9 cellular contexts compared by ENCODE assay signal in the genomic region with DNA sequence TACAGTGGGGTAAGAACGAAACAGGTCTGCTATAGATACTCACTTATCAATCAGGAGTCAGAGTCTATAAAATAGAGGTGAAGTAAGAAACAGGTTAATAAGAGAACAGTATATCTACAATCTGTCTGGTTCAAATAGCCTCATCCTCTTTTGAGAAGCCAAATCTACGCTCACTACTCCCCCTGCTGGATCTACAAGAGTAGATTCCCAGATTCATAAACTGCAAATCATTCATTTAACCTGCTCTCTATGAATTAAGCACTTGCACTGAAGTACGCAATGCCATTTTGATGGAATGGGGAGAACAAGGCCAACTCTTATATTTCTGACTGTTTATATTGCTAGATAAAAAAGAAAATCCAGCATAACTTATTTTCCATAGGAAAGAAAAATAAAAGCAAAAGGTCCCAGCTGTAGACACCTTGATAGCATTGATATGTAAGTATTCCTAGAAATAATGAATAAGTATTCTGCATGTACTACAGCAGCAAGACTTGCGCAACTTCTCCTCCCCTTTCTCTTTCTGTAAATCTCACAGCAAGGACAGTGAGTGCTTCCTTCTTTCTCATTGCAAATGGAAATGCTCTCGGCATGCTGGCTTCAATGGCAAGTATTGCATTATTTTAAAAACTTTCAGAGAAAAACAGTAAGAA.
DNase-seq lines count a peak whose midpoint lies in the region; ATAC-seq, FAIRE-seq and TF ChIP-seq lines count a peak whose summit lies in the region.
"Had no signal": no experiment of that assay in that cellular context is flagged by ENCODE, and none has a peak within 500 bp of the region (broad histone marks: within the 10 kb centered on the region; RNA-seq: fewer than 3 reads in every experiment).

No MANE protein-coding gene starts in this region.

- DNase-seq in ELR (ENCODE audit: low read depth) (peak; percentile 64), NCI-H460 (ENCODE audit: extremely low read depth, low read depth) (peak; percentile 52), HepG2 (ENCODE audit: low spot score) (peak; percentile 64), sigmoid colon (no peak)
- DNase-seq: activated naive CD8-positive, alpha-beta T cell treated with anti-CD3 and anti-CD28 coated beads, Interleukin-2, amount 10 ng/mL, durations not matched to agents 7 days and 5 days had no signal

- no peak overlapping the region for H2AFZ ChIP-seq in HepG2 (ENCODE audit: low read length)

- no peak overlapping the region for H3K27ac Mint-ChIP-seq in brain
- no peak overlapping the region for H3K27ac Mint-ChIP-seq in stimulated activated memory B cell treated with anti-CD40 and anti-IgM and Interleukin-4, amounts not matched to agents 10 μg/mL and 1 μg/mL and 100 μg/mL, for 72 hours
- H3K27ac Mint-ChIP-seq: activated naive CD8-positive, alpha-beta T cell treated with anti-CD3 and anti-CD28 coated beads, Interleukin-2, amount 10 ng/mL, durations not matched to agents 7 days and 5 days had no signal

- POLR2A ChIA-PET in HepG2 (lab: Yijun Ruan, JAX) = no interaction called here

- H3K9me3 Mint-ChIP-seq in brain = no peaks in the 10 kb centered on the region
- no peaks in the 10 kb centered on the region for H3K9me3 Mint-ChIP-seq in stimulated activated memory B cell treated with anti-CD40 and anti-IgM and Interleukin-4, amounts not matched to agents 10 μg/mL and 1 μg/mL and 100 μg/mL, for 72 hours
- H3K9me3 Mint-ChIP-seq: activated naive CD8-positive, alpha-beta T cell treated with anti-CD3 and anti-CD28 coated beads, Interleukin-2, amount 10 ng/mL, durations not matched to agents 7 days and 5 days had no signal

- TF ChIP-seq EP300 in HepG2 (IDR thresholded peaks at IDR 0.05; ENCODE audit: low read depth in 2 of 2, low read length in 2 of 2) (no peak), HepG2 (CRISPR knock-in tag; IDR thresholded peaks at IDR 0.05; ENCODE audit: borderline replicate concordance) (no peak), sigmoid colon (IDR thresholded peaks at IDR 0.05) (no peak)

- no peak overlapping the region for H3K4me3 Mint-ChIP-seq in brain
- H3K4me3 Mint-ChIP-seq in stimulated activated memory B cell treated with anti-CD40 and anti-IgM and Interleukin-4, amounts not matched to agents 10 μg/mL and 1 μg/mL and 100 μg/mL, for 72 hours = no peak overlapping the region
- H3K4me3 Mint-ChIP-seq: activated naive CD8-positive, alpha-beta T cell treated with anti-CD3 and anti-CD28 coated beads, Interleukin-2, amount 10 ng/mL, durations not matched to agents 7 days and 5 days had no signal

- intact Hi-C loops in HepG2 (cut with micrococcal nuclease; ENCODE audit: unreplicated experiment) (loop anchor here (1.0 to 2.0 kb wide), 3 partner anchors 29 to 190 kb away; no protein-coding TSS in a partner anchor), sigmoid colon (cut with DNase I) (no loop called here)

- peaks cover 14% of the 10 kb centered on the region for H3K27me3 Mint-ChIP-seq in brain
- no peaks in the 10 kb centered on the region for H3K27me3 Mint-ChIP-seq in stimulated activated memory B cell treated with anti-CD40 and anti-IgM and Interleukin-4, amounts not matched to agents 10 μg/mL and 1 μg/mL and 100 μg/mL, for 72 hours

- in situ Hi-C loops in HepG2 (cut with HindIII; ENCODE audit: extremely low pct_ligation_motif_present, low pct_unique_long_range_greater_than_20kb) = loop anchor here (5.0 to 25.0 kb wide), 2 partner anchors 92 to 643 kb away; partner anchors contain the start of genes GOPC and RFX6

- H3K36me3 Mint-ChIP-seq in brain = no peaks in the 10 kb centered on the region
- H3K36me3 Mint-ChIP-seq in stimulated activated memory B cell treated with anti-CD40 and anti-IgM and Interleukin-4, amounts not matched to agents 10 μg/mL and 1 μg/mL and 100 μg/mL, for 72 hours = no peaks in the 10 kb centered on the region
- H3K36me3 Mint-ChIP-seq: activated naive CD8-positive, alpha-beta T cell treated with anti-CD3 and anti-CD28 coated beads, Interleukin-2, amount 10 ng/mL, durations not matched to agents 7 days and 5 days had no signal

- CTCF ChIA-PET in HepG2 (lab: Yijun Ruan, JAX; ENCODE audit: low intra/inter-chr PET ratio, low total read pairs) = interaction anchor here (1.1 to 2.0 kb wide), 3 partner anchors 88 to 190 kb away, joined by 3 to 19 read pairs (median 8); no protein-coding TSS in a partner anchor

- H3K27me3 ChIP-seq in HepG2 (ENCODE audit: control insufficient read depth in 1 of 2, insufficient read depth in 2 of 2, low read length in 2 of 2) (no peaks in the 10 kb centered on the region), sigmoid colon (no peaks in the 10 kb centered on the region)

- peak; percentile 88 for ATAC-seq in GM19395 (IDR thresholded peaks at IDR 0.05; ENCODE audit: unreplicated experiment)
- ATAC-seq in HG03378 (IDR thresholded peaks at IDR 0.05; ENCODE audit: unreplicated experiment) = peak; percentile 79
- peak; percentile 89 for ATAC-seq in HepG2
- no peak for ATAC-seq in stimulated activated memory B cell treated with anti-CD40 and anti-IgM and Interleukin-4, amounts not matched to agents 10 μg/mL and 1 μg/mL and 100 μg/mL, for 72 hours

- TF ChIP-seq RAD21 in HepG2 (CRISPR knock-in tag; IDR thresholded peaks at IDR 0.05) = peak; percentile 61

- no peaks in the 10 kb centered on the region for H4K20me1 ChIP-seq in HepG2 (ENCODE audit: insufficient read depth, low read length)

- H3K4me1 Mint-ChIP-seq in brain = no peaks in the 10 kb centered on the region
- H3K4me1 Mint-ChIP-seq in stimulated activated memory B cell treated with anti-CD40 and anti-IgM and Interleukin-4, amounts not matched to agents 10 μg/mL and 1 μg/mL and 100 μg/mL, for 72 hours = no peaks in the 10 kb centered on the region
- H3K4me1 Mint-ChIP-seq: activated naive CD8-positive, alpha-beta T cell treated with anti-CD3 and anti-CD28 coated beads, Interleukin-2, amount 10 ng/mL, durations not matched to agents 7 days and 5 days had no signal

- H3K27ac ChIP-seq in HepG2 (ENCODE audit: extremely low read length, insufficient read depth, low read length) = no peak overlapping the region
- H3K27ac ChIP-seq in sigmoid colon = no peak overlapping the region

- no peak overlapping the region for H3K9ac ChIP-seq in HepG2 (ENCODE audit: insufficient read depth, low read depth, low read length)

- no peak overlapping the region for H3K4me2 ChIP-seq in HepG2 (ENCODE audit: low read depth, low read length)

- peak; percentile 76 to 85 for TF ChIP-seq CTCF in brain (conservative IDR thresholded peaks at IDR 0.05)
- peak; percentile 84 for TF ChIP-seq CTCF in HepG2 (CRISPR knock-in tag; IDR thresholded peaks at IDR 0.05)
- TF ChIP-seq CTCF in sigmoid colon (IDR thresholded peaks at IDR 0.05) = peak in 2 of 4 experiments; percentile 19 to 50

- H3K79me2 ChIP-seq in HepG2 (ENCODE audit: insufficient read depth, low read length) = no peaks in the 10 kb centered on the region

- TF ChIP-seq POLR2A in HepG2 (IDR thresholded peaks at IDR 0.05; ENCODE audit: insufficient read depth in 1 of 2, low read depth in 2 of 2, low read length in 2 of 2) = no peak
- TF ChIP-seq POLR2A in sigmoid colon (IDR thresholded peaks at IDR 0.05) = no peak

- H3K36me3 ChIP-seq in HepG2 (replicated peaks in 1 of 2; ENCODE audit: control insufficient read depth in 1 of 2, insufficient read depth in 2 of 2, low read length in 2 of 2) = no peaks in the 10 kb centered on the region
- H3K36me3 ChIP-seq in sigmoid colon = no peaks in the 10 kb centered on the region

- no peaks in the 10 kb centered on the region for H3K9me3 ChIP-seq in HepG2 (ENCODE audit: low read length)
- H3K9me3 ChIP-seq in sigmoid colon = no peaks in the 10 kb centered on the region

- no TSS peak for BruUV-seq in HepG2 (replicated peaks; lab: Mats Ljungman, UMichigan)

- H3K4me3 ChIP-seq in HepG2 (replicated peaks in 1 of 3; ENCODE audit: insufficient read depth in 1 of 3, low read depth in 2 of 3, low read length in 3 of 3) (no peak overlapping the region), sigmoid colon (no peak overlapping the region)

- FAIRE-seq in HepG2 (lab: Jason Lieb, UNC) = no peak

- H3K4me1 ChIP-seq in HepG2 (ENCODE audit: insufficient read depth, low read length) (no peaks in the 10 kb centered on the region), sigmoid colon (no peaks in the 10 kb centered on the region)

- 25% methylated on average over 5 of the region's 5 CpGs for WGBS in HepG2 (ENCODE audit: low lambda C conversion rate)
- 25 to 32% methylated on average over 5 of the region's 5 CpGs for WGBS in sigmoid colon, 2 donors

TF ChIP-seq in HepG2, 621 proteins besides CTCF, POLR2A, EP300 and RAD21 (continues in another document):
- TF ChIP-seq, protein P1, sequence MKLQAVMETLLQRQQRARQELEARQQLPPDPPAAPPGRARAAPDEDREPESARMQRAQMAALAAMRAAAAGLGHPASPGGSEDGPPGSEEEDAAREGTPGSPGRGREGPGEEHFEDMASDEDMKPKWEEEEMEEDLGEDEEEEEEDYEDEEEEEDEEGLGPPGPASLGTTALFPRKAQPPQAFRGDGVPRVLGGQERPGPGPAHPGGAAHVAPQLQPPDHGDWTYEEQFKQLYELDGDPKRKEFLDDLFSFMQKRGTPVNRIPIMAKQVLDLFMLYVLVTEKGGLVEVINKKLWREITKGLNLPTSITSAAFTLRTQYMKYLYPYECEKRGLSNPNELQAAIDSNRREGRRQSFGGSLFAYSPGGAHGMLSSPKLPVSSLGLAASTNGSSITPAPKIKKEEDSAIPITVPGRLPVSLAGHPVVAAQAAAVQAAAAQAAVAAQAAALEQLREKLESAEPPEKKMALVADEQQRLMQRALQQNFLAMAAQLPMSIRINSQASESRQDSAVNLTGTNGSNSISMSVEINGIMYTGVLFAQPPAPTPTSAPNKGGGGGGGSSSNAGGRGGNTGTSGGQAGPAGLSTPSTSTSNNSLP (IDR thresholded peaks at IDR 0.05; ENCODE audit: low read depth, low read length) = peak; percentile 53; the same call in 1 of the 2 replicates
- no peak for TF ChIP-seq RBFOX2 (IDR thresholded peaks at IDR 0.05; ENCODE audit: low read depth, low read length)
- peak; percentile 83 for TF ChIP-seq STAG1 (CRISPR knock-in tag; IDR thresholded peaks at IDR 0.05)
- TF ChIP-seq CEBPB (IDR thresholded peaks at IDR 0.05; ENCODE audit: borderline replicate concordance, low read depth, low read length) = peak; percentile 71
